In genomic region chr18:57434536-57435494, GRCh38 we compare ENCODE assay signal across 1 cellular context.
TF ChIP-seq lines count a peak whose summit lies in the region.

Gene ONECUT2 (plus strand): TSS chr18:57435374. CDS start chr18:57435717, 343 bp downstream.

TF ChIP-seq in HepG2, 621 proteins besides CTCF, POLR2A, EP300 and RAD21 (continued from another document and continues in another):
- TF ChIP-seq TFDP2 (CRISPR knock-in tag; IDR thresholded peaks at IDR 0.05) (0 out of 2 replicates have a peak, but pooled peaks have one; percentile 1), KMT2B (CRISPR knock-in tag; IDR thresholded peaks at IDR 0.05) (peak; percentile 54; the same call in 1 of the 2 replicates), ZNF614 (CRISPR knock-in tag; IDR thresholded peaks at IDR 0.05; ENCODE audit: borderline replicate concordance) (no peak), ZBTB38 (CRISPR knock-in tag; IDR thresholded peaks at IDR 0.05) (0 out of 2 replicates have a peak, but pooled peaks have one; percentile 23), KDM5B (CRISPR knock-in tag; IDR thresholded peaks at IDR 0.05; ENCODE audit: borderline replicate concordance) (peak; percentile 62; the same call in 1 of the 2 replicates), XRCC5 (optimal IDR thresholded peaks at IDR 0.05; ENCODE audit: low read length) (peak; percentile 23), ZNF746 (CRISPR knock-in tag; IDR thresholded peaks at IDR 0.05) (0 out of 2 replicates have a peak, but pooled peaks have one; percentile 67), PAXIP1 (CRISPR knock-in tag; conservative IDR thresholded peaks at IDR 0.05) (0 out of 2 replicates have a peak, but pooled peaks have one; percentile 18), ZSCAN20 (CRISPR knock-in tag; IDR thresholded peaks at IDR 0.05; ENCODE audit: borderline replicate concordance) (no peak), E2F1 (CRISPR knock-in tag; IDR thresholded peaks at IDR 0.05) (0 out of 2 replicates have a peak, but pooled peaks have one; percentile 31), ARNT (IDR thresholded peaks at IDR 0.05) (no peak), ZBTB7B (CRISPR knock-in tag; IDR thresholded peaks at IDR 0.05) (no peak), KMT2A (CRISPR knock-in tag; IDR thresholded peaks at IDR 0.05) (peak; percentile 73), MYC (CRISPR knock-in tag; IDR thresholded peaks at IDR 0.05; ENCODE audit: borderline replicate concordance) (peak; percentile 35; the same call in 1 of the 2 replicates), PBX2 (CRISPR knock-in tag; IDR thresholded peaks at IDR 0.05) (peak; percentile 89), YY1 (IDR thresholded peaks at IDR 0.05; ENCODE audit: insufficient read depth, insufficient replicate concordance, low read depth, low read length) (peak; percentile 62), ZNF777 (CRISPR knock-in tag; IDR thresholded peaks at IDR 0.05) (peak; percentile 71), CREM (IDR thresholded peaks at IDR 0.05) (0 out of 2 replicates have a peak, but pooled peaks have one; percentile 30), CREM (CRISPR knock-in tag; IDR thresholded peaks at IDR 0.05) (no peak), ZNF235 (CRISPR knock-in tag; IDR thresholded peaks at IDR 0.05; ENCODE audit: borderline replicate concordance) (no peak), ZNF883 (CRISPR knock-in tag; IDR thresholded peaks at IDR 0.05; ENCODE audit: not compliant biosample characterization) (no peak), DMAP1 (CRISPR knock-in tag; IDR thresholded peaks at IDR 0.05) (no peak), SNAI1 (CRISPR knock-in tag; IDR thresholded peaks at IDR 0.05; ENCODE audit: borderline replicate concordance) (0 out of 2 replicates have a peak, but pooled peaks have one; percentile 81), LBX2 (CRISPR knock-in tag; IDR thresholded peaks at IDR 0.05; ENCODE audit: borderline replicate concordance) (no peak), SRY (CRISPR knock-in tag; IDR thresholded peaks at IDR 0.05) (peak; percentile 23; the same call in 1 of the 2 replicates), ZNF652 (CRISPR knock-in tag; IDR thresholded peaks at IDR 0.05; ENCODE audit: borderline replicate concordance, low read depth) (no peak), YEATS2 (CRISPR knock-in tag; IDR thresholded peaks at IDR 0.05; ENCODE audit: borderline replicate concordance) (peak; percentile 45; the same call in 1 of the 2 replicates), EHMT2 (IDR thresholded peaks at IDR 0.05; ENCODE audit: borderline replicate concordance, low read depth, low read length) (no peak), MEIS2 (CRISPR knock-in tag; IDR thresholded peaks at IDR 0.05) (peak; percentile 57; the same call in 1 of the 2 replicates), ONECUT2 (CRISPR knock-in tag; IDR thresholded peaks at IDR 0.05) (no peak), PITX1 (CRISPR knock-in tag; IDR thresholded peaks at IDR 0.05) (0 out of 2 replicates have a peak, but pooled peaks have one; percentile 26), ZNF280D (CRISPR knock-in tag; IDR thresholded peaks at IDR 0.05) (no peak), NKX3-1 (CRISPR knock-in tag; IDR thresholded peaks at IDR 0.05) (no peak), ZNF891 (CRISPR knock-in tag; IDR thresholded peaks at IDR 0.05) (0 out of 2 replicates have a peak, but pooled peaks have one; percentile 22), ZNF704 (CRISPR knock-in tag; IDR thresholded peaks at IDR 0.05; ENCODE audit: borderline replicate concordance) (no peak), ZNF205 (CRISPR knock-in tag; IDR thresholded peaks at IDR 0.05) (0 out of 2 replicates have a peak, but pooled peaks have one; percentile 24), CCDC6 (CRISPR knock-in tag; IDR thresholded peaks at IDR 0.05) (peak; percentile 72; the same call in 1 of the 2 replicates), SP5 (CRISPR knock-in tag; IDR thresholded peaks at IDR 0.05; ENCODE audit: borderline replicate concordance, low read depth) (peak; percentile 41; the same call in 1 of the 2 replicates), ZNF850 (CRISPR knock-in tag; conservative IDR thresholded peaks at IDR 0.05) (no peak), ZNF878 (CRISPR knock-in tag; IDR thresholded peaks at IDR 0.05) (no peak), ATRX (CRISPR knock-in tag; IDR thresholded peaks at IDR 0.05; ENCODE audit: borderline replicate concordance) (no peak), PHB2 (IDR thresholded peaks at IDR 0.05; ENCODE audit: partially characterized antibody) (no peak), RBAK (CRISPR knock-in tag; IDR thresholded peaks at IDR 0.05) (no peak), ZNF564 (CRISPR knock-in tag; IDR thresholded peaks at IDR 0.05) (no peak), TCF7L2 (IDR thresholded peaks at IDR 0.05; ENCODE audit: low read depth, low read length) (no peak), ELF3 (CRISPR knock-in tag; IDR thresholded peaks at IDR 0.05) (no peak), ZNF687 (CRISPR knock-in tag; IDR thresholded peaks at IDR 0.05) (peak; percentile 62), RCOR2 (CRISPR knock-in tag; IDR thresholded peaks at IDR 0.05) (no peak), YEATS4 (CRISPR knock-in tag; IDR thresholded peaks at IDR 0.05; ENCODE audit: borderline replicate concordance) (peak; percentile 30; the same call in 1 of the 2 replicates), ZNF296 (CRISPR knock-in tag; conservative IDR thresholded peaks at IDR 0.05) (no peak), HOXA3 (CRISPR knock-in tag; IDR thresholded peaks at IDR 0.05) (peak; percentile 41; the same call in 1 of the 2 replicates), ZNF784 (CRISPR knock-in tag; IDR thresholded peaks at IDR 0.05; ENCODE audit: borderline replicate concordance) (no peak), MEIS1 (CRISPR knock-in tag; IDR thresholded peaks at IDR 0.05; ENCODE audit: borderline replicate concordance) (no peak), ZKSCAN1 (IDR thresholded peaks at IDR 0.05; ENCODE audit: low read length) (no peak)
